ENCODE assay signal across 17 cellular contexts in genomic region chr12:22262309-22262708, GRCh38.
DNase-seq lines count a peak whose midpoint lies in the region; ATAC-seq, FAIRE-seq and TF ChIP-seq lines count a peak whose summit lies in the region.
"Had no signal": no experiment of that assay in that cellular context is flagged by ENCODE, and none has a peak within 500 bp of the region (broad histone marks: within the 10 kb centered on the region; RNA-seq: fewer than 3 reads in every experiment).

No MANE protein-coding gene starts in this region.

- no peaks in the 10 kb centered on the region for H3K27me3 Mint-ChIP-seq in CD8-positive, alpha-beta T cell (ENCODE audit: low read depth)
- H3K27me3 Mint-ChIP-seq: activated naive CD4-positive, alpha-beta T cell treated with anti-CD3 and anti-CD28 coated beads, Interleukin-2, amount 50 U/mL, for 24 hours; T-helper 17 cell had no signal

- no peak overlapping the region for H3K27ac ChIP-seq in fibroblast of lung (ENCODE audit: insufficient read depth, low read length)
- H3K27ac ChIP-seq in CD8-positive, alpha-beta T cell (ENCODE audit: low read depth, low read length), result no peak overlapping the region
- H3K27ac ChIP-seq in effector memory CD4-positive, alpha-beta T cell (ENCODE audit: insufficient read depth, low read length, poor library complexity, severe bottlenecking), result no peak overlapping the region
- H3K27ac ChIP-seq: right lobe of liver had no signal

- DNase-seq in H54 (ENCODE audit: insufficient read length, low spot score) (no peak), NCI-H69 (lab: John Stamatoyannopoulos, UW) (peak; percentile 80), fibroblast of lung (ENCODE audit: low read depth in 2 of 2) (peak; percentile 42 to 76), myocyte (ENCODE audit: low read depth) (peak; percentile 44), occipital lobe (lab: John Stamatoyannopoulos, UW) (no peak)
- DNase-seq in CD8-positive, alpha-beta T cell, result no peak
- DNase-seq in effector memory CD4-positive, alpha-beta T cell, result no peak
- DNase-seq: caudate nucleus; DMS53; naive thymus-derived CD8-positive, alpha-beta T cell; NCI-H446; right lobe of liver; T-helper 17 cell; trophoblast cell had no signal

- no peak overlapping the region for H3K4me3 Mint-ChIP-seq in CD8-positive, alpha-beta T cell
- H3K4me3 Mint-ChIP-seq: activated naive CD4-positive, alpha-beta T cell treated with anti-CD3 and anti-CD28 coated beads, Interleukin-2, amount 50 U/mL, for 24 hours; naive thymus-derived CD8-positive, alpha-beta T cell; stimulated activated effector memory CD8-positive, alpha-beta T cell treated with anti-CD3 and anti-CD28 coated beads, Interleukin-12 subunit alpha, Interleukin-12 subunit beta, amount 100 ng/mL, for 72 hours; T-helper 17 cell had no signal

- peaks cover 2% of the 10 kb centered on the region for H3K4me1 Mint-ChIP-seq in CD8-positive, alpha-beta T cell (ENCODE audit: low read depth)
- H3K4me1 Mint-ChIP-seq: activated naive CD4-positive, alpha-beta T cell treated with anti-CD3 and anti-CD28 coated beads, Interleukin-2, amount 50 U/mL, for 24 hours; naive thymus-derived CD8-positive, alpha-beta T cell; stimulated activated effector memory CD8-positive, alpha-beta T cell treated with anti-CD3 and anti-CD28 coated beads, Interleukin-12 subunit alpha, Interleukin-12 subunit beta, amount 100 ng/mL, for 72 hours had no signal

- no peaks in the 10 kb centered on the region for H3K4me1 ChIP-seq in fibroblast of lung (ENCODE audit: control insufficient read depth, extremely low read depth, insufficient read depth, low read length)
- no peaks in the 10 kb centered on the region for H3K4me1 ChIP-seq in CD8-positive, alpha-beta T cell (ENCODE audit: insufficient read depth, low read length)
- no peaks in the 10 kb centered on the region for H3K4me1 ChIP-seq in effector memory CD4-positive, alpha-beta T cell (ENCODE audit: control insufficient read depth, insufficient read depth, low read length, poor library complexity, severe bottlenecking)
- H3K4me1 ChIP-seq: right lobe of liver had no signal

- no peaks in the 10 kb centered on the region for H4K20me1 ChIP-seq in fibroblast of lung (ENCODE audit: control insufficient read depth, extremely low read depth, insufficient read depth, low read length)

- intact Hi-C loops in CD8-positive, alpha-beta T cell (cut with DNase I, micrococcal nuclease), result loop anchor here in 1 of 2 experiments (10.0 kb wide), 1 partner anchor 172 kb away; no protein-coding TSS in a partner anchor

- no peak for TF ChIP-seq CTCF in fibroblast of lung (conservative IDR thresholded peaks at IDR 0.05 in 1 of 2, IDR thresholded peaks at IDR 0.05 in 1 of 2; ENCODE audit: low read depth in 1 of 2, low read length in 2 of 2)
- TF ChIP-seq CTCF in CD8-positive, alpha-beta T cell (IDR thresholded peaks at IDR 0.05), result no peak

- peak; percentile 33 for FAIRE-seq in H54 (lab: Jason Lieb, UNC)

- POLR2A ChIA-PET in CD8-positive, alpha-beta T cell (lab: Charles Lee), result no interaction called here

- no peak overlapping the region for H3K27ac Mint-ChIP-seq in CD8-positive, alpha-beta T cell
- H3K27ac Mint-ChIP-seq: activated naive CD4-positive, alpha-beta T cell treated with anti-CD3 and anti-CD28 coated beads, Interleukin-2, amount 50 U/mL, for 24 hours; naive thymus-derived CD8-positive, alpha-beta T cell; stimulated activated effector memory CD8-positive, alpha-beta T cell treated with anti-CD3 and anti-CD28 coated beads, Interleukin-12 subunit alpha, Interleukin-12 subunit beta, amount 100 ng/mL, for 72 hours; T-helper 17 cell had no signal

- no peaks in the 10 kb centered on the region for H3K36me3 ChIP-seq in fibroblast of lung (ENCODE audit: control insufficient read depth, insufficient read depth, low read length)
- H3K36me3 ChIP-seq in CD8-positive, alpha-beta T cell (ENCODE audit: insufficient read depth, low read length), result no peaks in the 10 kb centered on the region
- no peaks in the 10 kb centered on the region for H3K36me3 ChIP-seq in effector memory CD4-positive, alpha-beta T cell (ENCODE audit: control insufficient read depth, insufficient read depth, low read length)
- H3K36me3 ChIP-seq: right lobe of liver had no signal

- no peaks in the 10 kb centered on the region for H3K79me2 ChIP-seq in fibroblast of lung (ENCODE audit: control insufficient read depth, insufficient read depth, low read length)

- no peaks in the 10 kb centered on the region for H3K9me3 ChIP-seq in fibroblast of lung (ENCODE audit: control insufficient read depth, insufficient read depth, low read depth, low read length)
- H3K9me3 ChIP-seq in CD8-positive, alpha-beta T cell (ENCODE audit: low read length), result no peaks in the 10 kb centered on the region
- H3K9me3 ChIP-seq in effector memory CD4-positive, alpha-beta T cell (ENCODE audit: control insufficient read depth, low read length), result no peaks in the 10 kb centered on the region
- H3K9me3 ChIP-seq: right lobe of liver had no signal

- no peaks in the 10 kb centered on the region for H3K9me3 Mint-ChIP-seq in CD8-positive, alpha-beta T cell
- H3K9me3 Mint-ChIP-seq: activated naive CD4-positive, alpha-beta T cell treated with anti-CD3 and anti-CD28 coated beads, Interleukin-2, amount 50 U/mL, for 24 hours; naive thymus-derived CD8-positive, alpha-beta T cell; stimulated activated effector memory CD8-positive, alpha-beta T cell treated with anti-CD3 and anti-CD28 coated beads, Interleukin-12 subunit alpha, Interleukin-12 subunit beta, amount 100 ng/mL, for 72 hours had no signal

- no peak for TF ChIP-seq POLR2A in H54 (IDR thresholded peaks at IDR 0.05; ENCODE audit: low read depth, low read length)

- no peak overlapping the region for H2AFZ ChIP-seq in fibroblast of lung (ENCODE audit: low read length)

- CTCF ChIA-PET in CD8-positive, alpha-beta T cell (lab: Charles Lee), result no interaction called here

- H3K36me3 Mint-ChIP-seq in CD8-positive, alpha-beta T cell, result no peaks in the 10 kb centered on the region
- H3K36me3 Mint-ChIP-seq: activated naive CD4-positive, alpha-beta T cell treated with anti-CD3 and anti-CD28 coated beads, Interleukin-2, amount 50 U/mL, for 24 hours; naive thymus-derived CD8-positive, alpha-beta T cell; stimulated activated effector memory CD8-positive, alpha-beta T cell treated with anti-CD3 and anti-CD28 coated beads, Interleukin-12 subunit alpha, Interleukin-12 subunit beta, amount 100 ng/mL, for 72 hours had no signal

- H3K4me3 ChIP-seq in fibroblast of lung (replicated peaks in 1 of 4; ENCODE audit: control extremely low read depth in 1 of 4, insufficient read depth in 1 of 4, low read depth in 3 of 4, low read length in 4 of 4), result no peak overlapping the region
- H3K4me3 ChIP-seq in CD8-positive, alpha-beta T cell (ENCODE audit: low read depth, low read length), result no peak overlapping the region
- H3K4me3 ChIP-seq in effector memory CD4-positive, alpha-beta T cell (ENCODE audit: insufficient read depth, low read depth, low read length, poor library complexity, severe bottlenecking), result no peak overlapping the region
- H3K4me3 ChIP-seq: right lobe of liver had no signal

- H3K9ac ChIP-seq in fibroblast of lung (ENCODE audit: insufficient read depth, low read length), result no peak overlapping the region

- H3K27me3 ChIP-seq in fibroblast of lung (ENCODE audit: control insufficient read depth, insufficient read depth, low read length), result no peaks in the 10 kb centered on the region
- no peaks in the 10 kb centered on the region for H3K27me3 ChIP-seq in CD8-positive, alpha-beta T cell (ENCODE audit: insufficient read depth, low read length)
- H3K27me3 ChIP-seq in effector memory CD4-positive, alpha-beta T cell (replicated peaks; ENCODE audit: control insufficient read depth, insufficient read depth, low read length, poor library complexity, severe bottlenecking), result no peaks in the 10 kb centered on the region
- H3K27me3 ChIP-seq: right lobe of liver had no signal

- no peak for ATAC-seq in CD8-positive, alpha-beta T cell
- no peak for ATAC-seq in HG03521 (IDR thresholded peaks at IDR 0.05; ENCODE audit: unreplicated experiment)
- ATAC-seq: naive thymus-derived CD8-positive, alpha-beta T cell; right lobe of liver; stimulated activated effector memory CD8-positive, alpha-beta T cell treated with anti-CD3 and anti-CD28 coated beads, Interleukin-12 subunit alpha, Interleukin-12 subunit beta, amount 100 ng/mL, for 72 hours; T-helper 17 cell had no signal

- H3K4me2 ChIP-seq in fibroblast of lung (ENCODE audit: extremely low read depth, insufficient read depth, low read length), result no peak overlapping the region

Comparison
In these comparisons a context has a peak if more than half of its experiments do, and no peak if none do; other contexts are left out.
1. DNase-seq: peak in NCI-H69 (single experiment), fibroblast of lung (2 of 2) and myocyte (single experiment); none in H54 (single experiment), occipital lobe (single experiment), CD8-positive, alpha-beta T cell (0 of 7) and effector memory CD4-positive, alpha-beta T cell (0 of 3).